11 cellular contexts compared by ENCODE assay signal in genomic region chr20:32752458-32753250, GRCh38. TPM values are rescaled to one million over a fixed set of nuclear protein-coding genes. Genes with fewer than 3 reads are reported as not detected.
DNase-seq lines count a peak whose midpoint lies in the region; ATAC-seq lines count a peak whose summit lies in the region.
"Had no signal": no experiment of that assay in that cellular context is flagged by ENCODE, and none has a peak within 500 bp of the region (broad histone marks: within the 10 kb centered on the region; RNA-seq: fewer than 3 reads in every experiment).

No MANE protein-coding gene starts in this region.

- ATAC-seq in stimulated activated naive CD8-positive, alpha-beta T cell treated with anti-CD3 and anti-CD28 coated beads, Interleukin-15, Interleukin-2, amounts not matched to agents 100 U/mL and 50 U/mL, for 24 hours, result peak; percentile 55
- ATAC-seq in stimulated activated naive CD8-positive, alpha-beta T cell treated with anti-CD3 and anti-CD28 coated beads, Interleukin-15, amount 100 ng/mL, for 72 hours, result no peak
- ATAC-seq in left lobe of liver (no peak), GM21825 (IDR thresholded peaks at IDR 0.05; ENCODE audit: unreplicated experiment) (no peak)

- no peaks in the 10 kb centered on the region for H3K36me3 Mint-ChIP-seq in activated CD4-positive, alpha-beta T cell treated with anti-CD3 and anti-CD28 coated beads, Interleukin-2, amount 10 ng/mL, durations not matched to agents 24 days and 14 days (ENCODE audit: low read depth)
- H3K36me3 Mint-ChIP-seq: CD14-positive monocyte had no signal

- H3K9me3 Mint-ChIP-seq in stimulated activated naive CD8-positive, alpha-beta T cell treated with anti-CD3 and anti-CD28 coated beads, Interleukin-15, amount 100 ng/mL, for 72 hours, result no peaks in the 10 kb centered on the region
- H3K9me3 Mint-ChIP-seq in activated CD4-positive, alpha-beta T cell treated with anti-CD3 and anti-CD28 coated beads, Interleukin-2, amount 10 ng/mL, durations not matched to agents 24 days and 14 days, result no peaks in the 10 kb centered on the region
- H3K9me3 Mint-ChIP-seq: CD14-positive monocyte had no signal

- H3K27me3 Mint-ChIP-seq in stimulated activated naive CD8-positive, alpha-beta T cell treated with anti-CD3 and anti-CD28 coated beads, Interleukin-15, amount 100 ng/mL, for 72 hours, result no peaks in the 10 kb centered on the region
- no peaks in the 10 kb centered on the region for H3K27me3 Mint-ChIP-seq in activated CD4-positive, alpha-beta T cell treated with anti-CD3 and anti-CD28 coated beads, Interleukin-2, amount 10 ng/mL, durations not matched to agents 24 days and 14 days

- no peak for DNase-seq in stimulated activated naive CD8-positive, alpha-beta T cell treated with anti-CD3 and anti-CD28 coated beads, Interleukin-15, Interleukin-2, amounts not matched to agents 100 U/mL and 50 U/mL, for 24 hours
- DNase-seq in stimulated activated naive CD8-positive, alpha-beta T cell treated with anti-CD3 and anti-CD28 coated beads, Interleukin-15, amount 100 ng/mL, for 72 hours, result no peak
- peak; percentile 86 for DNase-seq in RKO (ENCODE audit: low spot score)
- DNase-seq in fibroblast of gingiva (ENCODE audit: low read depth), result peak; percentile 37
- no peak for DNase-seq in GDM1 (lab: John Stamatoyannopoulos, UW)
- no peak for DNase-seq in left lobe of liver (ENCODE audit: low spot score)
- DNase-seq in activated CD4-positive, alpha-beta T cell treated with anti-CD3 and anti-CD28 coated beads, Interleukin-2, amount 10 ng/mL, durations not matched to agents 24 days and 14 days, result no peak
- DNase-seq: NK-92 treated with Interleukin-12 subunit alpha and Interleukin-12 subunit beta, amount 100 ng/mL, for 24 hours; stomach had no signal

- peak overlapping the region in 1 of 2 donors; percentile 82 for H3K27ac Mint-ChIP-seq in stimulated activated naive CD8-positive, alpha-beta T cell treated with anti-CD3 and anti-CD28 coated beads, Interleukin-15, amount 100 ng/mL, for 72 hours
- no peak overlapping the region for H3K27ac Mint-ChIP-seq in activated CD4-positive, alpha-beta T cell treated with anti-CD3 and anti-CD28 coated beads, Interleukin-2, amount 10 ng/mL, durations not matched to agents 24 days and 14 days
- H3K27ac Mint-ChIP-seq: CD14-positive monocyte had no signal

- no peak overlapping the region for H3K4me3 Mint-ChIP-seq in stimulated activated naive CD8-positive, alpha-beta T cell treated with anti-CD3 and anti-CD28 coated beads, Interleukin-15, amount 100 ng/mL, for 72 hours
- H3K4me3 Mint-ChIP-seq in activated CD4-positive, alpha-beta T cell treated with anti-CD3 and anti-CD28 coated beads, Interleukin-2, amount 10 ng/mL, durations not matched to agents 24 days and 14 days, result no peak overlapping the region

- intact Hi-C loops in activated CD4-positive, alpha-beta T cell treated with anti-CD3 and anti-CD28 coated beads, Interleukin-2, amount 10 ng/mL, durations not matched to agents 24 days and 14 days (cut with micrococcal nuclease), result no loop called here

- H3K4me1 Mint-ChIP-seq in stimulated activated naive CD8-positive, alpha-beta T cell treated with anti-CD3 and anti-CD28 coated beads, Interleukin-15, amount 100 ng/mL, for 72 hours, result peaks cover 10% of the 10 kb centered on the region
- H3K4me1 Mint-ChIP-seq in activated CD4-positive, alpha-beta T cell treated with anti-CD3 and anti-CD28 coated beads, Interleukin-2, amount 10 ng/mL, durations not matched to agents 24 days and 14 days, result peaks cover 8% of the 10 kb centered on the region

RNA-seq across cellular contexts. Expression of gene COMMD7, which starts 9.4 kb away (rescaled TPM):
- 16.9 TPM for total RNA-seq in left lobe of liver
- total RNA-seq in activated CD4-positive, alpha-beta T cell treated with anti-CD3 and anti-CD28 coated beads, Interleukin-2, amount 10 ng/mL, durations not matched to agents 24 days and 14 days, result 36.3 and 37.7 TPM in 2 replicates

RNA-seq across cellular contexts. Expression of gene DNMT3B, which starts 9.5 kb away (rescaled TPM):
- 1.6 TPM for total RNA-seq in left lobe of liver
- 1.1 and 1.3 TPM in 2 replicates for total RNA-seq in activated CD4-positive, alpha-beta T cell treated with anti-CD3 and anti-CD28 coated beads, Interleukin-2, amount 10 ng/mL, durations not matched to agents 24 days and 14 days

Comparison
In these comparisons a context has a peak if more than half of its experiments do, and no peak if none do; other contexts are left out.
1. DNase-seq: peak in RKO (single experiment) and fibroblast of gingiva (single experiment); none in stimulated activated naive CD8-positive, alpha-beta T cell treated with anti-CD3 and anti-CD28 coated beads, Interleukin-15, Interleukin-2, amounts not matched to agents 100 U/mL and 50 U/mL, for 24 hours (single experiment), stimulated activated naive CD8-positive, alpha-beta T cell treated with anti-CD3 and anti-CD28 coated beads, Interleukin-15, amount 100 ng/mL, for 72 hours (0 of 2), GDM1 (single experiment), left lobe of liver (single experiment) and activated CD4-positive, alpha-beta T cell treated with anti-CD3 and anti-CD28 coated beads, Interleukin-2, amount 10 ng/mL, durations not matched to agents 24 days and 14 days (single experiment).